ENCODE assay signal across 11 cellular contexts in genomic region chr6:16473184-16473907, GRCh38.
DNase-seq lines count a peak whose midpoint lies in the region; ATAC-seq lines count a peak whose summit lies in the region.
"Had no signal": no experiment of that assay in that cellular context is flagged by ENCODE, and none has a peak within 500 bp of the region (broad histone marks: within the 10 kb centered on the region; RNA-seq: fewer than 3 reads in every experiment).

No MANE protein-coding gene starts in this region.

- peaks cover 4 to 5% of the 10 kb centered on the region in 2 donors for H3K9me3 Mint-ChIP-seq in activated naive CD4-positive, alpha-beta T cell treated with anti-CD3 and anti-CD28 coated beads, Interleukin-2, amount 50 U/mL, for 72 hours

- ATAC-seq in GM19351 (IDR thresholded peaks at IDR 0.05; ENCODE audit: unreplicated experiment) (peak; percentile 50), HG03064 (IDR thresholded peaks at IDR 0.05; ENCODE audit: low read depth, unreplicated experiment) (peak; percentile 51)
- peak; percentile 2 to 34 for ATAC-seq in activated naive CD4-positive, alpha-beta T cell treated with anti-CD3 and anti-CD28 coated beads, Interleukin-2, amount 50 U/mL, for 72 hours

- DNase-seq in EL = peak; percentile 8
- DNase-seq in activated naive CD4-positive, alpha-beta T cell treated with anti-CD3 and anti-CD28 coated beads, Interleukin-2, amount 50 U/mL, for 72 hours (ENCODE audit: low spot score in 2 of 2) = no peak
- DNase-seq in DMS153 (lab: John Stamatoyannopoulos, UW) = no peak
- no peak for DNase-seq in pons (ENCODE audit: low spot score)
- no peak for DNase-seq in NCI-H510A (lab: John Stamatoyannopoulos, UW)
- DNase-seq in DMS79 (lab: John Stamatoyannopoulos, UW) = no peak
- DNase-seq: colonic mucosa, DND-41, left cardiac atrium had no signal

- peak overlapping the region; percentile 72 to 86 for H3K27ac Mint-ChIP-seq in activated naive CD4-positive, alpha-beta T cell treated with anti-CD3 and anti-CD28 coated beads, Interleukin-2, amount 50 U/mL, for 72 hours

- peaks cover 6 to 30% of the 10 kb centered on the region in 2 donors for H3K36me3 Mint-ChIP-seq in activated naive CD4-positive, alpha-beta T cell treated with anti-CD3 and anti-CD28 coated beads, Interleukin-2, amount 50 U/mL, for 72 hours
